1 cellular context compared by ENCODE assay signal in genomic region chr17:39636927-39637736, GRCh38.
TF ChIP-seq lines count a peak whose summit lies in the region.

Gene STARD3, plus strand, starts transcription at chr17:39637144. Its CDS starts 16,388 bp downstream, at chr17:39653532.

TF ChIP-seq in K562, 482 proteins besides CTCF, POLR2A, EP300 and RAD21 (continued from another document and continues in another):
- TF ChIP-seq ZBTB34 (CRISPR knock-in tag; IDR thresholded peaks at IDR 0.05) (no peak), ZKSCAN8 (CRISPR knock-in tag; IDR thresholded peaks at IDR 0.05) (no peak), ZBTB7A (IDR thresholded peaks at IDR 0.05; ENCODE audit: borderline replicate concordance, control insufficient read depth, low read depth, low read length) (peak; percentile 96), ZNF354B (CRISPR knock-in tag; IDR thresholded peaks at IDR 0.05) (no peak), CHD7 (IDR thresholded peaks at IDR 0.05; ENCODE audit: low read depth, low read length) (no peak), SMAD3 (CRISPR knock-in tag; conservative IDR thresholded peaks at IDR 0.05) (no peak), CHD2 (IDR thresholded peaks at IDR 0.05; ENCODE audit: low read depth, low read length) (no peak), POLR2H (tag; IDR thresholded peaks at IDR 0.05; ENCODE audit: low read depth) (no peak), NEUROD1 (IDR thresholded peaks at IDR 0.05; ENCODE audit: borderline replicate concordance, low read depth, low read length, partially characterized antibody) (no peak), SMARCA4 (IDR thresholded peaks at IDR 0.05) (no peak), ZNF431 (CRISPR knock-in tag; IDR thresholded peaks at IDR 0.05) (no peak), ZNF23 (CRISPR knock-in tag; IDR thresholded peaks at IDR 0.05) (no peak), AFF1 (IDR thresholded peaks at IDR 0.05; ENCODE audit: low read depth in 1 of 2, partially characterized antibody in 2 of 2) (no peak), TFE3 (CRISPR knock-in tag; IDR thresholded peaks at IDR 0.05) (no peak), SMARCE1 (IDR thresholded peaks at IDR 0.05) (no peak), ZFP1 (CRISPR knock-in tag; IDR thresholded peaks at IDR 0.05) (no peak), IRF2 (CRISPR knock-in tag; IDR thresholded peaks at IDR 0.05) (no peak), IFI16 (CRISPR knock-in tag; IDR thresholded peaks at IDR 0.05) (no peak), RFX1 (IDR thresholded peaks at IDR 0.05) (no peak), ZNF277 (CRISPR knock-in tag; IDR thresholded peaks at IDR 0.05; ENCODE audit: borderline replicate concordance) (no peak), TCF7 (IDR thresholded peaks at IDR 0.05; ENCODE audit: borderline replicate concordance) (peak; percentile 76; the same call in 1 of the 2 replicates), PRPF4 (IDR thresholded peaks at IDR 0.05; ENCODE audit: insufficient read depth, low read depth, low read length, poor library complexity, severe bottlenecking) (no peak), ZNF717 (CRISPR knock-in tag; IDR thresholded peaks at IDR 0.05) (no peak), POLR3A (IDR thresholded peaks at IDR 0.05; ENCODE audit: borderline replicate concordance, extremely low read depth, insufficient read depth, insufficient read length) (no peak), AFF4 (CRISPR knock-in tag; IDR thresholded peaks at IDR 0.05) (0 out of 2 replicates have a peak, but pooled peaks have one; percentile 36), ZNF586 (CRISPR knock-in tag; conservative IDR thresholded peaks at IDR 0.05) (no peak), SFPQ (IDR thresholded peaks at IDR 0.05; ENCODE audit: low read depth, low read length) (no peak), ZNF436 (CRISPR knock-in tag; IDR thresholded peaks at IDR 0.05) (no peak)
